In the genomic region with DNA sequence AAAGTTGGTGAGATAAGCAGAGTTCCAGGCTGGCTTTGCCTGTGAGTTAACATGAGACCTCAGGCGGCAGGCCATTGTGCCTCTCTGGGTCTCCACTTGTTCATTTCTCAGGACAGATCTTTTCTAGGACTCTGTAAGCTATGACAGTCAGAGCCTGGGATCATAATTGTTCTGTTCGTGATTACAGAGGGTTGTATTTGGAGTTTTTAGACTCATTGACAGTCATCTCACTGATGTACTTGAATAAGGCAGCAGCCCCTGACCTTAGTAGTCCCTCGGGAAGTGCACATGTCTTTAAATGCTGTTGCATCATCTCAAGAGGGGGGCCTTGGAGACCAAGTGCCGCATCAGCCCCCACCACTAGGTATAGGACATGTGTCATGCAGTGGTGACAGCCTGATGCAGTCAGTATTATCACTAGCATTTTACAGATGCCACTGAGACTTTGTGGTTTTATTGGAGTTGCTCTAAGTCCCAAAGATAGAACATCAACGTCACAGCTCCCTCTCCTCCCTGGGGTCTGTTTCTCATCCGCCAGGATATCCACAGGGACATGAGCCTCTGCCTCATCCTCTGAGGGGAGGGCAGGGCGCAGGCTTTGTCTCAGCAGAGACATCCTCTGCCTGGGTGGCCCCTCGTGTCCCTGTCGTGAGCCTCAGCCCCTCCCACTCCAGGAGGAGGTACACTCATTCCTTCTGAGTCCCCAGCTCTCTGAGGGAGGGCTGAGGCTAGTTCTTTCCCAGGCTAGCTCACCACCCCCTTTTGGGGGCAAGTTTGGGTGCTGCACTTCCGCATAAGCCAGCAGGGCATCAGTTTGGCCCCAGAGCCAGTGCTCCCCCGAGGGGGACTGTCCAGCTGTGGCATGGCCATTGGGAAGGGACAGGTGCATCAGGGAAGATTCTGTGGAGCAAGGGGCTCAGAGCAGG, we compare ENCODE assay signal across 12 cellular contexts. TPM values are rescaled to one million over a fixed set of nuclear protein-coding genes. Genes with fewer than 3 reads are reported as not detected.
A peak's percentile ranks its signal among the peaks of the same experiment; 100 is the strongest.
DNase-seq lines count a peak whose midpoint lies in the region; ATAC-seq, FAIRE-seq and TF ChIP-seq lines count a peak whose summit lies in the region.
"Had no signal": no experiment of that assay in that cellular context is flagged by ENCODE, and none has a peak within 500 bp of the region (broad histone marks: within the 10 kb centered on the region; RNA-seq: fewer than 3 reads in every experiment).

No MANE protein-coding gene starts in this region.

- peaks cover 5 to 10% of the 10 kb centered on the region in 2 experiments; a peak in 3 of 4 replicates for H3K4me1 ChIP-seq in SK-N-SH (ENCODE audit: control insufficient read depth in 1 of 2, insufficient read depth in 2 of 2, low read depth in 1 of 2, low read length in 1 of 2)

- POLR2A ChIA-PET in SK-N-SH (lab: Yijun Ruan, JAX), result no interaction called here

- no peak for TF ChIP-seq RAD21 in SK-N-SH (IDR thresholded peaks at IDR 0.05; ENCODE audit: low read length)

- TF ChIP-seq EP300 in SK-N-SH (IDR thresholded peaks at IDR 0.05; ENCODE audit: borderline replicate concordance in 1 of 2, low read depth in 1 of 2, low read length in 1 of 2), result no peak

- peaks cover 11% of the 10 kb centered on the region for H3F3A ChIP-seq in SK-N-SH (replicated peaks; ENCODE audit: insufficient read depth)

- CTCF ChIA-PET in SK-N-SH (lab: Yijun Ruan, JAX), result interaction anchor here (1.0 to 1.2 kb wide), 2 partner anchors 14 to 54 kb away, joined by 3 to 5 read pairs; a partner anchor contains a TSS

- DNase-seq in SK-N-SH, result no peak
- peak; percentile 38 for DNase-seq in astrocyte of the spinal cord (ENCODE audit: low read depth, low spot score)
- DNase-seq in islet precursor cell, result peak; percentile 78
- DNase-seq in urothelium cell line (ENCODE audit: low spot score), result no peak
- DNase-seq in activated T-cell treated with anti-CD3 and anti-CD28 coated beads, Interleukin-2, amount 50 U/mL, for 1 hour, result no peak
- DNase-seq in CD14-positive monocyte (ENCODE audit: low spot score), result no peak
- DNase-seq: DND-41; stimulated activated CD4-positive, alpha-beta T cell treated with anti-CD3 and anti-CD28 coated beads, Interleukin-2, amount 100 ng/mL, for 48 hours had no signal

- H3K27me3 Mint-ChIP-seq in CD14-positive monocyte (ENCODE audit: low read depth in 3 of 3), result peaks cover 8 to 11% (median 10%) of the 10 kb centered on the region in 3 donors

- no peaks in the 10 kb centered on the region for H3K27me3 ChIP-seq in SK-N-SH (ENCODE audit: insufficient read depth)

- H3K36me3 ChIP-seq in SK-N-SH (replicated peaks in 1 of 2; ENCODE audit: control insufficient read depth in 1 of 2, insufficient read depth in 2 of 2, low read length in 1 of 2), result no peaks in the 10 kb centered on the region

- H2AFZ ChIP-seq in SK-N-SH (ENCODE audit: low read depth), result no peak overlapping the region

- peak; percentile 91 for FAIRE-seq in urothelium cell line (lab: Jason Lieb, UNC)
- FAIRE-seq: A549, bronchial epithelial cell had no signal

- H3K27ac ChIP-seq in SK-N-SH (ENCODE audit: low read depth in 2 of 2, low read length in 1 of 2), result peak overlapping the region in 1 of 2 experiments; percentile 24; a peak in 1 of 4 replicates

- ATAC-seq in SK-N-SH treated with all-trans-retinoic acid at 6 μM for 48 hours, result peak; percentile 14; the same call in 2 of the 3 replicates
- no peak for ATAC-seq in GM21360 (IDR thresholded peaks at IDR 0.05; ENCODE audit: unreplicated experiment)

- intact Hi-C loops in CD14-positive monocyte (cut with micrococcal nuclease), result no loop called here

- no peaks in the 10 kb centered on the region for H3K36me3 Mint-ChIP-seq in CD14-positive monocyte

- H3K79me2 ChIP-seq in SK-N-SH (ENCODE audit: insufficient read depth), result peaks cover 87% of the 10 kb centered on the region

- no peaks in the 10 kb centered on the region for H3K9me3 ChIP-seq in SK-N-SH
- H3K9me3 ChIP-seq: A549 had no signal

- no peak overlapping the region for H3K4me3 Mint-ChIP-seq in CD14-positive monocyte

- TF ChIP-seq CTCF in SK-N-SH (IDR thresholded peaks at IDR 0.05) (no peak), astrocyte of the spinal cord (IDR thresholded peaks at IDR 0.05; ENCODE audit: low read depth, low read length) (no peak), CD14-positive monocyte (IDR thresholded peaks at IDR 0.05) (no peak)

- H3K9me2 ChIP-seq in SK-N-SH, result no peaks in the 10 kb centered on the region

- in situ Hi-C loops in astrocyte of the spinal cord (cut with HindIII; ENCODE audit: low sequenced_read_pairs), result no loop called here

- no peak overlapping the region for H3K9ac ChIP-seq in SK-N-SH

- H3K4me1 Mint-ChIP-seq in CD14-positive monocyte, result no peaks in the 10 kb centered on the region

- no peak overlapping the region for H3K4me2 ChIP-seq in SK-N-SH
- H3K4me2 ChIP-seq: A549 had no signal

- 80% methylated on average over 10 of the region's 11 CpGs for WGBS in SK-N-SH (ENCODE audit: low lambda C conversion rate)

- no peak overlapping the region for H3K27ac Mint-ChIP-seq in CD14-positive monocyte

- no peak overlapping the region for H3K4me3 ChIP-seq in SK-N-SH (ENCODE audit: low read depth in 2 of 2, low read length in 1 of 2)
- no peak overlapping the region for H3K4me3 ChIP-seq in astrocyte of the spinal cord (ENCODE audit: low read depth, low read length)
- H3K4me3 ChIP-seq: A549 had no signal

- H4K20me1 ChIP-seq in SK-N-SH (ENCODE audit: insufficient read depth), result peaks cover 30% of the 10 kb centered on the region

- H3K9me3 Mint-ChIP-seq in CD14-positive monocyte, result peaks cover 0 to 1% (median 0%) of the 10 kb centered on the region in 7 donors

TF ChIP-seq in SK-N-SH treated with all-trans-retinoic acid at 6 μM for 48 hours, 23 proteins besides CTCF, POLR2A, EP300 and RAD21 (continues in another document):
- no peak for TF ChIP-seq PPARA (CRISPR knock-in tag; IDR thresholded peaks at IDR 0.05; ENCODE audit: borderline replicate concordance)
- TF ChIP-seq, protein P1, sequence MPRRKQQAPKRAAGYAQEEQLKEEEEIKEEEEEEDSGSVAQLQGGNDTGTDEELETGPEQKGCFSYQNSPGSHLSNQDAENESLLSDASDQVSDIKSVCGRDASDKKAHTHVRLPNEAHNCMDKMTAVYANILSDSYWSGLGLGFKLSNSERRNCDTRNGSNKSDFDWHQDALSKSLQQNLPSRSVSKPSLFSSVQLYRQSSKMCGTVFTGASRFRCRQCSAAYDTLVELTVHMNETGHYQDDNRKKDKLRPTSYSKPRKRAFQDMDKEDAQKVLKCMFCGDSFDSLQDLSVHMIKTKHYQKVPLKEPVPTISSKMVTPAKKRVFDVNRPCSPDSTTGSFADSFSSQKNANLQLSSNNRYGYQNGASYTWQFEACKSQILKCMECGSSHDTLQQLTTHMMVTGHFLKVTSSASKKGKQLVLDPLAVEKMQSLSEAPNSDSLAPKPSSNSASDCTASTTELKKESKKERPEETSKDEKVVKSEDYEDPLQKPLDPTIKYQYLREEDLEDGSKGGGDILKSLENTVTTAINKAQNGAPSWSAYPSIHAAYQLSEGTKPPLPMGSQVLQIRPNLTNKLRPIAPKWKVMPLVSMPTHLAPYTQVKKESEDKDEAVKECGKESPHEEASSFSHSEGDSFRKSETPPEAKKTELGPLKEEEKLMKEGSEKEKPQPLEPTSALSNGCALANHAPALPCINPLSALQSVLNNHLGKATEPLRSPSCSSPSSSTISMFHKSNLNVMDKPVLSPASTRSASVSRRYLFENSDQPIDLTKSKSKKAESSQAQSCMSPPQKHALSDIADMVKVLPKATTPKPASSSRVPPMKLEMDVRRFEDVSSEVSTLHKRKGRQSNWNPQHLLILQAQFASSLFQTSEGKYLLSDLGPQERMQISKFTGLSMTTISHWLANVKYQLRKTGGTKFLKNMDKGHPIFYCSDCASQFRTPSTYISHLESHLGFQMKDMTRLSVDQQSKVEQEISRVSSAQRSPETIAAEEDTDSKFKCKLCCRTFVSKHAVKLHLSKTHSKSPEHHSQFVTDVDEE (CRISPR knock-in tag; IDR thresholded peaks at IDR 0.05), result no peak

TF ChIP-seq in SK-N-SH, 30 proteins besides CTCF, POLR2A, EP300 and RAD21:
- no peak for TF ChIP-seq RXRA (IDR thresholded peaks at IDR 0.05; ENCODE audit: borderline replicate concordance, low read depth)
- TF ChIP-seq, protein P2, sequence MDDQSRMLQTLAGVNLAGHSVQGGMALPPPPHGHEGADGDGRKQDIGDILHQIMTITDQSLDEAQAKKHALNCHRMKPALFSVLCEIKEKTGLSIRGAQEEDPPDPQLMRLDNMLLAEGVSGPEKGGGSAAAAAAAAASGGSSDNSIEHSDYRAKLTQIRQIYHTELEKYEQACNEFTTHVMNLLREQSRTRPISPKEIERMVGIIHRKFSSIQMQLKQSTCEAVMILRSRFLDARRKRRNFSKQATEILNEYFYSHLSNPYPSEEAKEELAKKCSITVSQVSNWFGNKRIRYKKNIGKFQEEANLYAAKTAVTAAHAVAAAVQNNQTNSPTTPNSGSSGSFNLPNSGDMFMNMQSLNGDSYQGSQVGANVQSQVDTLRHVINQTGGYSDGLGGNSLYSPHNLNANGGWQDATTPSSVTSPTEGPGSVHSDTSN (IDR thresholded peaks at IDR 0.05), result no peak
- TF ChIP-seq NRF1 (IDR thresholded peaks at IDR 0.05; ENCODE audit: low read depth, low read length), result no peak
- TF ChIP-seq EZH2phosphoT487 (IDR thresholded peaks at IDR 0.05; ENCODE audit: borderline replicate concordance, low read depth), result no peak
- no peak for TF ChIP-seq MXI1 (IDR thresholded peaks at IDR 0.05; ENCODE audit: low read depth, low read length)
- TF ChIP-seq SIN3A (IDR thresholded peaks at IDR 0.05; ENCODE audit: borderline replicate concordance, low read depth, low read length), result no peak
- no peak for TF ChIP-seq FOXM1 (IDR thresholded peaks at IDR 0.05; ENCODE audit: low read depth)
- TF ChIP-seq JUND (IDR thresholded peaks at IDR 0.05), result no peak
- TF ChIP-seq TAF1 (IDR thresholded peaks at IDR 0.05; ENCODE audit: borderline replicate concordance, low read depth, low read length), result no peak

RNA-seq across cellular contexts. Expression of a gene that starts 14.1 kb away (rescaled TPM):
- polyA plus RNA-seq in SK-N-SH (2012; rRNA removed) (2.0 and 3.4 TPM in 2 replicates), CD14-positive monocyte (not detected)
- 1.4 and 2.5 TPM in 2 replicates for polyA plus RNA-seq in SK-N-SH (2012; cell fraction: cytosol; rRNA removed)
- polyA plus RNA-seq in SK-N-SH (2012; cell fraction: nucleus; rRNA removed), result 11.3 and 12.5 TPM in 2 replicates

Comparison
In these comparisons a context has a peak if more than half of its experiments do, and no peak if none do; other contexts are left out.
1. DNase-seq: peak in astrocyte of the spinal cord (single experiment) and islet precursor cell (single experiment); none in SK-N-SH (single experiment), urothelium cell line (single experiment), activated T-cell treated with anti-CD3 and anti-CD28 coated beads, Interleukin-2, amount 50 U/mL, for 1 hour (single experiment) and CD14-positive monocyte (single experiment).